ENCODE assay signal across 34 cellular contexts in the genomic region with DNA sequence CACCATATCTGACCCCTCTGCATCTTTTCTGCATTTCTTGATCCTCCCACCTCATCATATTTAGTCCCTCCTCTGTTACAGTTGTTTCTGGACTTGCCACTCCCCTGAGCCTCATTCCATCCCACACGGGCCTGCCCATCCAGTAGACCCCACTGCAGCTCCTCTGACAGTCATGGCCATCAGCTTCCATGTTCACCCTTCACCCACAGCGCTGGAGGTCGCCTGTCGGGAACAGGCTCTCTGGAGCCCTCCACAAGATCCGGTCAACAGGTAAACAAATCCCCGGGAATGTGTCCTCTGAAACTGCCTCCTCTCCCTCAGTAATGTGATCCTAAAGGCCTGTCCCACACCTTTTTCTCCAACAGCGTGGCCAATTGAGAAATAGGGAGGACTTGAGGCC.
"Had no signal": no experiment of that assay in that cellular context is flagged by ENCODE, and none has a peak within 500 bp of the region (broad histone marks: within the 10 kb centered on the region; RNA-seq: fewer than 3 reads in every experiment).

No MANE protein-coding gene starts in this region.

- H3K27ac ChIP-seq: cardiac muscle cell, KMS-11, Peyer's patch, SJSA1, WERI-Rb-1 had no signal

- H3K27me3 Mint-ChIP-seq: activated CD8-positive, alpha-beta T cell treated with anti-CD3 and anti-CD28 coated beads for 36 hours; activated naive CD8-positive, alpha-beta T cell treated with anti-CD3 and anti-CD28 coated beads for 36 hours; activated T-helper 17 cell treated with anti-CD3 and anti-CD28 coated beads, Interleukin-2, amount 50 U/mL, for 72 hours had no signal

- H3K36me3 Mint-ChIP-seq: activated naive CD8-positive, alpha-beta T cell treated with anti-CD3 and anti-CD28 coated beads for 36 hours; T-cell had no signal

- H3K4me3 ChIP-seq: cardiac muscle cell, Peyer's patch, SJSA1 had no signal

- H3K9ac ChIP-seq: KMS-11, SK-N-SH had no signal

- ATAC-seq: activated CD8-positive, alpha-beta T cell treated with anti-CD3 and anti-CD28 coated beads for 36 hours; activated T-cell treated with anti-CD3 and anti-CD28 coated beads, Interleukin-2, amount 50 U/mL, for 72 hours; activated T-helper 17 cell treated with anti-CD3 and anti-CD28 coated beads, Interleukin-2, amount 50 U/mL, for 72 hours; PC-3; T-cell; T-helper 17 cell had no signal

- H3K9me3 ChIP-seq: Peyer's patch, SJSA1, SK-N-SH had no signal

- H3K4me3 Mint-ChIP-seq: activated CD4-positive, alpha-beta T cell treated with anti-CD3 and anti-CD28 coated beads, Interleukin-2, amount 10 ng/mL, durations not matched to agents 24 days and 14 days; activated CD8-positive, alpha-beta T cell treated with anti-CD3 and anti-CD28 coated beads for 36 hours; activated naive CD8-positive, alpha-beta T cell treated with anti-CD3 and anti-CD28 coated beads for 36 hours; activated T-cell treated with anti-CD3 and anti-CD28 coated beads, Interleukin-2, amount 50 U/mL, for 72 hours; activated T-helper 17 cell treated with anti-CD3 and anti-CD28 coated beads, Interleukin-2, amount 50 U/mL, for 72 hours; T-cell; T-helper 17 cell had no signal

- H3K27ac Mint-ChIP-seq: activated CD4-positive, alpha-beta T cell treated with anti-CD3 and anti-CD28 coated beads, Interleukin-2, amount 10 ng/mL, durations not matched to agents 24 days and 14 days; activated CD8-positive, alpha-beta T cell treated with anti-CD3 and anti-CD28 coated beads for 36 hours; activated naive CD8-positive, alpha-beta T cell treated with anti-CD3 and anti-CD28 coated beads for 36 hours; activated T-cell treated with anti-CD3 and anti-CD28 coated beads, Interleukin-2, amount 50 U/mL, for 72 hours; activated T-helper 17 cell treated with anti-CD3 and anti-CD28 coated beads, Interleukin-2, amount 50 U/mL, for 72 hours; T-cell; T-helper 17 cell had no signal

- DNase-seq: activated CD4-positive, alpha-beta T cell treated with anti-CD3 and anti-CD28 coated beads, Interleukin-2, amount 10 ng/mL, durations not matched to agents 24 days and 14 days; activated CD4-positive, alpha-beta T cell treated with anti-CD3 and anti-CD28 coated beads, Interleukin-2, amount 50 U/mL, for 4 hours; activated CD8-positive, alpha-beta T cell treated with anti-CD3 and anti-CD28 coated beads for 36 hours; activated effector memory CD4-positive, alpha-beta T cell treated with anti-CD3 and anti-CD28 coated beads, Interleukin-2, amount 50 U/mL, for 16 hours; activated naive CD4-positive, alpha-beta T cell; activated naive CD4-positive, alpha-beta T cell treated with anti-CD3 and anti-CD28 coated beads, Interleukin-2, amount 50 U/mL, for 16 hours; activated naive CD8-positive, alpha-beta T cell treated with anti-CD3 and anti-CD28 coated beads for 36 hours; activated T-cell treated with anti-CD3 and anti-CD28 coated beads, Interleukin-2, amount 50 U/mL, for 1 hour; activated T-cell treated with anti-CD3 and anti-CD28 coated beads, Interleukin-2, amount 50 U/mL, for 72 hours; amniotic stem cell; MM.1S; MV-4-11; NCI-H1092; NCI-H1436 treated with DMSO at 0.1 percent for 48 hours; NCI-H1694 treated with DMSO at 0.1 percent for 48 hours; NCI-H2029; NCI-H2107; NCI-H2171; NCI-H510A; NCI-H526; NCI-H748 treated with DMSO at 0.1 percent for 48 hours; NK-92 treated with Interleukin-12 subunit alpha and Interleukin-12 subunit beta, amount 100 ng/mL, for 24 hours; PC-3; Peyer's patch; RPMI8226; SHP77 treated with DMSO at 0.1 percent for 48 hours; SK-N-SH; T-cell; T-helper 17 cell; WERI-Rb-1 had no signal

- H3K36me3 ChIP-seq: cardiac muscle cell, Peyer's patch, SJSA1, WERI-Rb-1 had no signal

- H3K9me3 Mint-ChIP-seq: activated CD4-positive, alpha-beta T cell treated with anti-CD3 and anti-CD28 coated beads, Interleukin-2, amount 10 ng/mL, durations not matched to agents 24 days and 14 days; activated CD8-positive, alpha-beta T cell treated with anti-CD3 and anti-CD28 coated beads for 36 hours; activated naive CD8-positive, alpha-beta T cell treated with anti-CD3 and anti-CD28 coated beads for 36 hours; activated T-cell treated with anti-CD3 and anti-CD28 coated beads, Interleukin-2, amount 50 U/mL, for 72 hours; activated T-helper 17 cell treated with anti-CD3 and anti-CD28 coated beads, Interleukin-2, amount 50 U/mL, for 72 hours; T-cell had no signal
